In genomic region chr5:68217476-68217984, GRCh38 we compare ENCODE assay signal across 7 cellular contexts. TPM values are rescaled to one million over a fixed set of nuclear protein-coding genes. Genes with fewer than 3 reads are reported as not detected.
DNase-seq lines count a peak whose midpoint lies in the region; TF ChIP-seq lines count a peak whose summit lies in the region.

No MANE protein-coding gene starts in this region.

- H3K9me3 ChIP-seq in HUES64 (ENCODE audit: insufficient read depth, low read depth, low read length): peaks cover 4% of the 10 kb centered on the region
- no peaks in the 10 kb centered on the region for H3K9me3 ChIP-seq in hepatocyte (ENCODE audit: low read depth)
- no peaks in the 10 kb centered on the region for H3K9me3 ChIP-seq in stomach smooth muscle (ENCODE audit: control insufficient read depth in 2 of 2, low read length in 2 of 2)

- H3K4me2 ChIP-seq in hepatocyte: peak overlapping the region; percentile 87

- intact Hi-C loops in activated CD4-positive, alpha-beta memory T cell treated with anti-CD3 and anti-CD28 coated beads for 36 hours (cut with micrococcal nuclease): loop anchor here (2.0 to 5.0 kb wide), 2 partner anchors 217 to 1215 kb away; no protein-coding TSS in a partner anchor

- H3K4me3 Mint-ChIP-seq in activated CD4-positive, alpha-beta memory T cell treated with anti-CD3 and anti-CD28 coated beads for 36 hours: peak overlapping the region; percentile 91

- peaks cover 7% of the 10 kb centered on the region for H3K36me3 Mint-ChIP-seq in activated CD4-positive, alpha-beta memory T cell treated with anti-CD3 and anti-CD28 coated beads for 36 hours

- peaks cover 54% of the 10 kb centered on the region for H3K4me1 Mint-ChIP-seq in activated CD4-positive, alpha-beta memory T cell treated with anti-CD3 and anti-CD28 coated beads for 36 hours (ENCODE audit: low read depth)

- H2AFZ ChIP-seq in hepatocyte: no peak overlapping the region

- H3K27ac Mint-ChIP-seq in activated CD4-positive, alpha-beta memory T cell treated with anti-CD3 and anti-CD28 coated beads for 36 hours: peak overlapping the region; percentile 75

- POLR2A ChIA-PET in activated CD4-positive, alpha-beta memory T cell treated with anti-CD3 and anti-CD28 coated beads for 36 hours (lab: Charles Lee): interaction anchor here (1.4 to 3.7 kb wide), 3 partner anchors 10 to 63 kb away, joined by 3 to 35 read pairs (median 5); no protein-coding TSS in a partner anchor

- H3K4me3 ChIP-seq in HUES64 (ENCODE audit: low read length) (peak overlapping the region; percentile 88), hepatocyte (peak overlapping the region; percentile 97), stomach smooth muscle (ENCODE audit: low read length in 2 of 2) (peak overlapping the region; percentile 92 to 97)

- H3K4me1 ChIP-seq in HUES64 (ENCODE audit: insufficient read depth, low read length) (peaks cover 5% of the 10 kb centered on the region; the same call in 1 of the 2 replicates), hepatocyte (ENCODE audit: insufficient read depth) (peaks cover 28% of the 10 kb centered on the region), stomach smooth muscle (ENCODE audit: control insufficient read depth, insufficient read depth, low read length) (peaks cover 25% of the 10 kb centered on the region)

- peaks cover 4% of the 10 kb centered on the region for H3K9me3 Mint-ChIP-seq in activated CD4-positive, alpha-beta memory T cell treated with anti-CD3 and anti-CD28 coated beads for 36 hours

- H3K9ac ChIP-seq in HUES64 (ENCODE audit: low read depth, low read length): no peak overlapping the region
- peak overlapping the region; percentile 84 to 87 for H3K9ac ChIP-seq in stomach smooth muscle (ENCODE audit: low read length in 2 of 2)

- 46% methylated on average over 6 of the region's 6 CpGs for WGBS in HUES64
- WGBS in hepatocyte (ENCODE audit: low lambda C conversion rate, missing lambda C conversion rate): 6% methylated on average over 6 of the region's 6 CpGs

- no peak for TF ChIP-seq CTCF in hepatocyte (IDR thresholded peaks at IDR 0.05; ENCODE audit: poor library complexity)

- no peaks in the 10 kb centered on the region for H3K9me2 ChIP-seq in hepatocyte (replicated peaks; ENCODE audit: insufficient read depth)

- H3K27me3 ChIP-seq in HUES64 (ENCODE audit: insufficient read depth, low read length) (peaks cover 70% of the 10 kb centered on the region), hepatocyte (no peaks in the 10 kb centered on the region), stomach smooth muscle (ENCODE audit: control insufficient read depth in 1 of 2, insufficient read depth in 2 of 2, low read length in 2 of 2) (no peaks in the 10 kb centered on the region)

- no peak for DNase-seq in activated CD4-positive, alpha-beta memory T cell treated with anti-CD3 and anti-CD28 coated beads for 36 hours
- no peak for DNase-seq in hepatocyte (ENCODE audit: low spot score)
- no peak for DNase-seq in NCI-H187 treated with DMSO at 0.1 percent for 48 hours (lab: John Stamatoyannopoulos, UW)
- no peak for DNase-seq in GF-D8 (lab: John Stamatoyannopoulos, UW)
- no peak for DNase-seq in NCI-H1048 (lab: John Stamatoyannopoulos, UW)

- H3K79me2 ChIP-seq in hepatocyte: peaks cover 69% of the 10 kb centered on the region

- H3K36me3 ChIP-seq in HUES64 (ENCODE audit: insufficient read depth, low read length): no peaks in the 10 kb centered on the region
- H3K36me3 ChIP-seq in hepatocyte (replicated peaks; ENCODE audit: insufficient read depth, low read depth): no peaks in the 10 kb centered on the region
- peaks cover 0 to 3% of the 10 kb centered on the region in 2 donors for H3K36me3 ChIP-seq in stomach smooth muscle (ENCODE audit: control insufficient read depth in 2 of 2, insufficient read depth in 2 of 2, low read length in 2 of 2)

- peaks cover 58% of the 10 kb centered on the region for H4K20me1 ChIP-seq in hepatocyte (ENCODE audit: insufficient read depth, poor library complexity, severe bottlenecking)

- H3K27me3 Mint-ChIP-seq in activated CD4-positive, alpha-beta memory T cell treated with anti-CD3 and anti-CD28 coated beads for 36 hours: no peaks in the 10 kb centered on the region

- CTCF ChIA-PET in activated CD4-positive, alpha-beta memory T cell treated with anti-CD3 and anti-CD28 coated beads for 36 hours (lab: Charles Lee): interaction anchor here (1.0 to 5.3 kb wide), 5 partner anchors 34 to 69 kb away, joined by 3 to 22 read pairs (median 4); no protein-coding TSS in a partner anchor

- H3K27ac ChIP-seq in HUES64 (ENCODE audit: low read depth, low read length): no peak overlapping the region
- H3K27ac ChIP-seq in hepatocyte: peak overlapping the region; percentile 95
- H3K27ac ChIP-seq in stomach smooth muscle (ENCODE audit: low read length): peak overlapping the region; percentile 96

RNA-seq across cellular contexts. Expression of gene PIK3R1, which starts 2.0 kb away (rescaled TPM):
- polyA plus RNA-seq in HUES64 (2013, experiment 1 of 2): 12.3 TPM
- 17.8 TPM for polyA plus RNA-seq in HUES64 (2013, experiment 2 of 2)
- total RNA-seq in activated CD4-positive, alpha-beta memory T cell treated with anti-CD3 and anti-CD28 coated beads for 36 hours: 10 to 100 TPM; 35.3 to 40.9 TPM
- total RNA-seq in hepatocyte: 86.3 and 109 TPM in 2 replicates
- 36.4 and 38.9 TPM in 2 replicates for polyA plus RNA-seq in hepatocyte
